Comparison of ENCODE assay signal across 11 cellular contexts in the genomic region with DNA sequence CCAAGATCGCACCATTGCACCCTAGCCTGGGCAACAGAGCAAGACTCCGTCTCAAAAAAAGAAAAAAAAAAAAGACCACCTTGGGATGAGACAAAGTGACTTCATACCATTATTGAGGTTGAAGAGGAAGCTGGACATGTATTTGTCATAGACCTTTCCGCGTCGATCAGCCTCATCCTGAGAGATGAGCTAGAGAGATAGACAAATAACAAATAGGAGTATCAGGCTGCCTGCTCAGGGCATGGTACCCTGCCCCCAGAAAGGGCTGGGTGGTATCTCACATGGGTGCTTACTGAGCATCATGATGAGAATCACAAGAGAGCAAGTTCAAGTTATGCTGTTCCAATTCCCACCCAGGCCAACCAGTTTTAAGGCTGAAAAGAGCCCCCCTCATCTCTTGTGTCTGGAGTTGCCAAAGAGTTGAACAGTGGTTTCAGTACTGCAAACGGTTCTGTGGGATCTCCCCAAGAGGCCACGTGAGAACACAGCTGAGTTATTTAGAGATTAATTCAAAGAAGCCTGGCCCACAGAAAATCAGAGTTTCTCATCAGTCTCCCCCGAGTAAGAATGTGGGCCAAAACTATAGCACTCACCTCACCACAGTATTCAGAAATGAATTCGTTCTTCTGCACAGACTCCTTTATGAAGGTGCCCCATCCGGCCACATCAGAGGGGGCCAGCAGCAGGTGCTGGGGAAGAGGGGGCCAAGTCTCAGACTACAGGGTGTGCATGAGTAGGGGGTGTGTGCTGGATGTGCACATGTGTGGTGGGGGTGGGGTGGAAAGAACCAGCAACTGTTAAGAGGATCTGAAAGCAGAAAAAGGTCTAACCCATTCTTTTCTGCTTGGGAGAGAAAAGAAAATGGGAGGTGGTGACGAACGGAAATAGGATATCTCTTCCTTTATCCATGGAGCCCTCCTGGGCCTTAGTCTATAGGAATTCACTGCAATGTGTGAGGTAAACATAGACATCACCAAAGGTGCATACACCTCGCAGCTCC. TPM values are rescaled to one million over a fixed set of nuclear protein-coding genes. Genes with fewer than 3 reads are reported as not detected.
DNase-seq lines count a peak whose midpoint lies in the region; ATAC-seq and TF ChIP-seq lines count a peak whose summit lies in the region.
"Had no signal": no experiment of that assay in that cellular context is flagged by ENCODE, and none has a peak within 500 bp of the region (broad histone marks: within the 10 kb centered on the region; RNA-seq: fewer than 3 reads in every experiment).

No MANE protein-coding gene starts in this region.

- H3K4me1 Mint-ChIP-seq in activated CD8-positive, alpha-beta memory T cell treated with anti-CD3 and anti-CD28 coated beads, Interleukin-2, amount 10 ng/mL, durations not matched to agents 7 days and 5 days = peaks cover 37% of the 10 kb centered on the region

- peaks cover 3% of the 10 kb centered on the region for H3K27me3 Mint-ChIP-seq in activated CD8-positive, alpha-beta memory T cell treated with anti-CD3 and anti-CD28 coated beads, Interleukin-2, amount 10 ng/mL, durations not matched to agents 7 days and 5 days
- H3K27me3 Mint-ChIP-seq: T-cell had no signal

- peaks cover 57% of the 10 kb centered on the region for H3K36me3 Mint-ChIP-seq in activated CD8-positive, alpha-beta memory T cell treated with anti-CD3 and anti-CD28 coated beads, Interleukin-2, amount 10 ng/mL, durations not matched to agents 7 days and 5 days

- H3K4me3 ChIP-seq in mucosa of descending colon (no peak overlapping the region), SJCRH30 (no peak overlapping the region)

- H3K27ac Mint-ChIP-seq in activated CD8-positive, alpha-beta memory T cell treated with anti-CD3 and anti-CD28 coated beads, Interleukin-2, amount 10 ng/mL, durations not matched to agents 7 days and 5 days = peak overlapping the region; percentile 29
- H3K27ac Mint-ChIP-seq: nephron progenitor cell, T-cell had no signal

- peak; percentile 69 for DNase-seq in activated CD8-positive, alpha-beta memory T cell treated with anti-CD3 and anti-CD28 coated beads, Interleukin-2, amount 10 ng/mL, durations not matched to agents 7 days and 5 days
- DNase-seq in activated CD8-positive, alpha-beta memory T cell treated with anti-CD3 and anti-CD28 coated beads for 24 hours = no peak
- peak; percentile 11 to 29 (median 15) for DNase-seq in stimulated activated CD4-positive, alpha-beta T cell treated with anti-CD3 and anti-CD28 coated beads, TNF-alpha, amount 100 ng/mL, for 48 hours (ENCODE audit: low read depth in 3 of 3)
- DNase-seq in mucosa of descending colon = no peak
- DNase-seq in SJCRH30 = no peak
- no peak for DNase-seq in NCI-H2081 treated with DMSO at 0.1 percent for 48 hours (lab: John Stamatoyannopoulos, UW)
- DNase-seq: NCI-H187 treated with DMSO at 0.1 percent for 48 hours, nephron progenitor cell, T-cell had no signal

- no peaks in the 10 kb centered on the region for H3K9me3 ChIP-seq in mucosa of descending colon
- H3K9me3 ChIP-seq in SJCRH30 (replicated peaks) = no peaks in the 10 kb centered on the region

- no peaks in the 10 kb centered on the region for H3K27me3 ChIP-seq in SJCRH30

- H3K36me3 ChIP-seq in mucosa of descending colon (ENCODE audit: low read depth) (peaks cover 3% of the 10 kb centered on the region), SJCRH30 (peaks cover 33% of the 10 kb centered on the region)

- no peak overlapping the region for H3K27ac ChIP-seq in SJCRH30

- no peak overlapping the region for H3K4me3 Mint-ChIP-seq in activated CD8-positive, alpha-beta memory T cell treated with anti-CD3 and anti-CD28 coated beads, Interleukin-2, amount 10 ng/mL, durations not matched to agents 7 days and 5 days
- H3K4me3 Mint-ChIP-seq: nephron progenitor cell had no signal

- peak; percentile 79 for ATAC-seq in activated CD8-positive, alpha-beta memory T cell treated with anti-CD3 and anti-CD28 coated beads, Interleukin-2, amount 10 ng/mL, durations not matched to agents 7 days and 5 days
- ATAC-seq in GM21529 (IDR thresholded peaks at IDR 0.05; ENCODE audit: unreplicated experiment) (peak; percentile 84), HG03442 (IDR thresholded peaks at IDR 0.05; ENCODE audit: unreplicated experiment) (peak; percentile 77), mucosa of descending colon (no peak)
- ATAC-seq: T-cell had no signal

- H3K4me1 ChIP-seq in mucosa of descending colon (ENCODE audit: low read depth) = no peaks in the 10 kb centered on the region
- H3K4me1 ChIP-seq in SJCRH30 = no peaks in the 10 kb centered on the region

- H3K9me3 Mint-ChIP-seq in activated CD8-positive, alpha-beta memory T cell treated with anti-CD3 and anti-CD28 coated beads, Interleukin-2, amount 10 ng/mL, durations not matched to agents 7 days and 5 days (ENCODE audit: low read depth) = no peaks in the 10 kb centered on the region
- H3K9me3 Mint-ChIP-seq: nephron progenitor cell, T-cell had no signal

- intact Hi-C loops in mucosa of descending colon (cut with DNase I, micrococcal nuclease) = no loop called here

- no peak for TF ChIP-seq CTCF in mucosa of descending colon (IDR thresholded peaks at IDR 0.05)

- CTCF ChIA-PET in activated CD8-positive, alpha-beta memory T cell treated with anti-CD3 and anti-CD28 coated beads, Interleukin-2, amount 10 ng/mL, durations not matched to agents 7 days and 5 days (lab: Charles Lee) = interaction anchor here (1.0 to 1.3 kb wide), 2 partner anchors 59 to 127 kb away, joined by 3 to 5 read pairs; no protein-coding TSS in a partner anchor

RNA-seq across cellular contexts. Expression of a gene that starts 22.5 kb away (rescaled TPM):
- total RNA-seq in activated CD8-positive, alpha-beta memory T cell treated with anti-CD3 and anti-CD28 coated beads, Interleukin-2, amount 10 ng/mL, durations not matched to agents 7 days and 5 days = 1 to 10 TPM in 1 of 2 experiments, under 1 TPM in 1; 0.61 to 1.9 TPM
- 10 to 100 TPM in 1 of 3 donors, 1 to 10 TPM in 2; 1.4 to 37.4 (median 7.1) TPM for total RNA-seq in mucosa of descending colon
- total RNA-seq in SJCRH30 (2014; rRNA removed; shearing (Covaris generic)) = 4.0 and 5.0 TPM in 2 replicates

RNA-seq across cellular contexts. Expression of a gene that starts 23.2 kb away (rescaled TPM):
- under 1 TPM in 1 of 2 experiments, not detected in 1; 0.45 TPM for total RNA-seq in activated CD8-positive, alpha-beta memory T cell treated with anti-CD3 and anti-CD28 coated beads, Interleukin-2, amount 10 ng/mL, durations not matched to agents 7 days and 5 days
- total RNA-seq in mucosa of descending colon = 1 to 10 TPM in 2 of 3 donors, not detected in 1; 1.6 to 2.6 TPM
- 0.99 and 1.0 TPM in 2 replicates for total RNA-seq in SJCRH30 (2014; rRNA removed; shearing (Covaris generic))

RNA-seq across cellular contexts. Expression of a gene that starts 28.0 kb away (rescaled TPM):
- total RNA-seq in activated CD8-positive, alpha-beta memory T cell treated with anti-CD3 and anti-CD28 coated beads, Interleukin-2, amount 10 ng/mL, durations not matched to agents 7 days and 5 days = 1 to 10 TPM; 1.3 to 1.4 TPM
- total RNA-seq in mucosa of descending colon = 10 to 100 TPM in 2 of 3 donors, 1 to 10 TPM in 1; 4.3 to 27.5 (median 10.4) TPM
- total RNA-seq in SJCRH30 (2014; rRNA removed; shearing (Covaris generic)) = 10.9 and 13.7 TPM in 2 replicates

RNA-seq across cellular contexts. Expression of a gene that starts 40.0 kb away (rescaled TPM):
- 10 to 100 TPM; 39.9 to 46.5 TPM for total RNA-seq in activated CD8-positive, alpha-beta memory T cell treated with anti-CD3 and anti-CD28 coated beads, Interleukin-2, amount 10 ng/mL, durations not matched to agents 7 days and 5 days
- 10 to 100 TPM; 23.8 to 53.7 (median 31.7) TPM for total RNA-seq in mucosa of descending colon
- 17.3 and 27.0 TPM in 2 replicates for total RNA-seq in SJCRH30 (2014; rRNA removed; shearing (Covaris generic))

RNA-seq across cellular contexts. Expression of a gene that starts 45.7 kb away (rescaled TPM):
- total RNA-seq in activated CD8-positive, alpha-beta memory T cell treated with anti-CD3 and anti-CD28 coated beads, Interleukin-2, amount 10 ng/mL, durations not matched to agents 7 days and 5 days = 10 to 100 TPM; 13.5 to 14.6 TPM
- 10 to 100 TPM in 1 of 3 donors, 1 to 10 TPM in 2; 1.8 to 24.9 (median 6.1) TPM for total RNA-seq in mucosa of descending colon
- total RNA-seq in SJCRH30 (2014; rRNA removed; shearing (Covaris generic)) = 6.2 and 10.4 TPM in 2 replicates

Comparison
In these comparisons a context has a peak if more than half of its experiments do, and no peak if none do; other contexts are left out.
1. DNase-seq: peak in activated CD8-positive, alpha-beta memory T cell treated with anti-CD3 and anti-CD28 coated beads, Interleukin-2, amount 10 ng/mL, durations not matched to agents 7 days and 5 days (single experiment) and stimulated activated CD4-positive, alpha-beta T cell treated with anti-CD3 and anti-CD28 coated beads, TNF-alpha, amount 100 ng/mL, for 48 hours (3 of 3); none in activated CD8-positive, alpha-beta memory T cell treated with anti-CD3 and anti-CD28 coated beads for 24 hours (single experiment), mucosa of descending colon (0 of 3), SJCRH30 (0 of 2) and NCI-H2081 treated with DMSO at 0.1 percent for 48 hours (single experiment).